21 cellular contexts compared by ENCODE assay signal in genomic region chr1:65817891-65818290, GRCh38. TPM values are rescaled to one million over a fixed set of nuclear protein-coding genes. Genes with fewer than 3 reads are reported as not detected.
DNase-seq lines count a peak whose midpoint lies in the region; ATAC-seq, FAIRE-seq and TF ChIP-seq lines count a peak whose summit lies in the region.
"Had no signal": no experiment of that assay in that cellular context is flagged by ENCODE, and none has a peak within 500 bp of the region (broad histone marks: within the 10 kb centered on the region; RNA-seq: fewer than 3 reads in every experiment).

No MANE protein-coding gene starts in this region.

- FAIRE-seq in pancreas (lab: Jason Lieb, UNC) = no peak
- FAIRE-seq: GM12892, GM18507, HTR-8/SVneo had no signal

- H3K4me3 ChIP-seq in pancreas = no peak overlapping the region
- H3K4me3 ChIP-seq: BLaER1 had no signal

- intact Hi-C loops in pancreas (cut with DNase I) = no loop called here

- no peaks in the 10 kb centered on the region for H3K9me3 Mint-ChIP-seq in glutamatergic neuron (ENCODE audit: unreplicated experiment)
- H3K9me3 Mint-ChIP-seq: HFFc6 had no signal

- H3K27ac ChIP-seq in pancreas = no peak overlapping the region
- H3K27ac ChIP-seq: BLaER1 had no signal

- H3K9me3 ChIP-seq in pancreas = no peaks in the 10 kb centered on the region
- H3K9me3 ChIP-seq: BLaER1 had no signal

- ATAC-seq in pancreas = no peak
- ATAC-seq: HCT116 had no signal

- peak overlapping the region; percentile 28 for H3K27ac Mint-ChIP-seq in glutamatergic neuron (ENCODE audit: unreplicated experiment)
- H3K27ac Mint-ChIP-seq: CD14-positive monocyte; CD4-positive, alpha-beta memory T cell; HFFc6 had no signal

- no peaks in the 10 kb centered on the region for H3K27me3 Mint-ChIP-seq in glutamatergic neuron (ENCODE audit: unreplicated experiment)

- H3K27me3 ChIP-seq in pancreas = no peaks in the 10 kb centered on the region
- H3K27me3 ChIP-seq: BLaER1 had no signal

- H3K4me3 Mint-ChIP-seq in glutamatergic neuron (ENCODE audit: unreplicated experiment) = peak overlapping the region; percentile 31
- H3K4me3 Mint-ChIP-seq: CD14-positive monocyte; CD4-positive, alpha-beta memory T cell; HFFc6 had no signal

- peaks cover 13% of the 10 kb centered on the region for H3K4me1 Mint-ChIP-seq in glutamatergic neuron (ENCODE audit: low read depth, unreplicated experiment)
- H3K4me1 Mint-ChIP-seq: CD4-positive, alpha-beta memory T cell had no signal

- H3K36me3 ChIP-seq in pancreas = no peaks in the 10 kb centered on the region
- H3K36me3 ChIP-seq: BLaER1 had no signal

- TF ChIP-seq CTCF in glutamatergic neuron (IDR thresholded peaks at IDR 0.05; ENCODE audit: partially characterized antibody, unreplicated experiment) (no peak), pancreas (IDR thresholded peaks at IDR 0.05) (no peak)

- DNase-seq in NCI-H146 (lab: John Stamatoyannopoulos, UW) (peak; percentile 1), NCI-H146 treated with DMSO at 0.1 percent for 48 hours (lab: John Stamatoyannopoulos, UW; ENCODE audit: unreplicated experiment) (no peak), NCI-H446 treated with DMSO at 0.1 percent for 48 hours (lab: John Stamatoyannopoulos, UW) (peak; percentile 29), glutamatergic neuron (no peak), midbrain (lab: John Stamatoyannopoulos, UW) (no peak), pancreas (no peak)
- no peak for DNase-seq in activated naive CD4-positive, alpha-beta T cell (lab: John Stamatoyannopoulos, UW)
- DNase-seq: 8988T; CD4-positive, alpha-beta memory T cell; DMS153; DMS79; GDM1; GOT3; H7; HFFc6 had no signal

- no peaks in the 10 kb centered on the region for H3K36me3 Mint-ChIP-seq in glutamatergic neuron (ENCODE audit: unreplicated experiment)
- H3K36me3 Mint-ChIP-seq: CD14-positive monocyte; CD4-positive, alpha-beta memory T cell had no signal

- H3K4me1 ChIP-seq in pancreas = no peaks in the 10 kb centered on the region
- H3K4me1 ChIP-seq: BLaER1 had no signal

RNA-seq across cellular contexts. Expression of gene PDE4B, which starts 25.2 kb away (rescaled TPM):
- total RNA-seq in glutamatergic neuron (ENCODE audit: unreplicated experiment) (7.2 TPM), pancreas (1 to 10 TPM in 3 of 6 donors, under 1 TPM in 3; 0.23 to 3.7 (median 0.90) TPM)
- polyA plus RNA-seq in pancreas = 1 to 10 TPM in 1 of 2 donors, under 1 TPM in 1; 0.80 to 1.1 TPM

Comparison
In these comparisons a context has a peak if more than half of its experiments do, and no peak if none do; other contexts are left out.
1. DNase-seq: peak in NCI-H146 (single experiment) and NCI-H446 treated with DMSO at 0.1 percent for 48 hours (single experiment); none in NCI-H146 treated with DMSO at 0.1 percent for 48 hours (single experiment), glutamatergic neuron (single experiment), activated naive CD4-positive, alpha-beta T cell (0 of 4), midbrain (single experiment) and pancreas (0 of 6).